ENCODE assay signal across 8 cellular contexts in genomic region chr2:111495636-111496035, GRCh38.
DNase-seq lines count a peak whose midpoint lies in the region; ATAC-seq, FAIRE-seq and TF ChIP-seq lines count a peak whose summit lies in the region.
"Not testable (repeated sequence)": the region's sequence is repeated elsewhere in the genome, so short reads cannot be mapped to it uniquely, and the experiment has no call there.

No MANE protein-coding gene starts in this region.

- H3K27ac ChIP-seq in KMS-11: not testable (repeated sequence)
- peak overlapping the region; percentile 84 for H3K27ac ChIP-seq in SK-N-MC
- peak overlapping the region; percentile 48 for H3K27ac ChIP-seq in mammary epithelial cell (ENCODE audit: insufficient read depth, low read depth, low read length)
- peak overlapping the region; percentile 51 for H3K27ac ChIP-seq in HepG2 (ENCODE audit: extremely low read length, insufficient read depth, low read length)
- H3K27ac ChIP-seq in psoas muscle: peak overlapping the region; percentile 46
- peak overlapping the region; percentile 53 to 76 (median 70) for H3K27ac ChIP-seq in transverse colon

- not testable (repeated sequence) for H3K9me3 ChIP-seq in SK-N-MC (ENCODE audit: low read depth, low read length); mammary epithelial cell (replicated peaks; ENCODE audit: insufficient read depth, low read length); HepG2 (ENCODE audit: low read length); psoas muscle; transverse colon

- intact Hi-C loops in mammary epithelial cell (cut with micrococcal nuclease); HepG2 (cut with micrococcal nuclease; ENCODE audit: unreplicated experiment); psoas muscle (cut with DNase I); transverse colon (cut with DNase I; ENCODE audit: low total_unique reads): not testable (repeated sequence)

- peak; percentile 55 for DNase-seq in Daoy (ENCODE audit: low read depth)
- not testable (repeated sequence) for DNase-seq in SK-N-MC (ENCODE audit: low read depth, low spot score); HepG2 (ENCODE audit: low spot score); psoas muscle; transverse colon
- peak; percentile 13 for DNase-seq in mammary epithelial cell
- peak; percentile 61 for DNase-seq in fibroblast of the aortic adventitia (ENCODE audit: low read depth)

- not testable (repeated sequence) for FAIRE-seq in HepG2 (lab: Jason Lieb, UNC)

- BruUV-seq in mammary epithelial cell (replicated peaks; lab: Mats Ljungman, UMichigan): not testable (repeated sequence)
- BruUV-seq in HepG2 (replicated peaks; lab: Mats Ljungman, UMichigan): TSS peak; percentile 85

- H2AFZ ChIP-seq in KMS-11 (ENCODE audit: low read depth); mammary epithelial cell (ENCODE audit: low read depth, low read length); HepG2 (ENCODE audit: low read length): not testable (repeated sequence)

- H3K4me3 ChIP-seq in KMS-11 (IDR thresholded peaks at IDR 0.05; ENCODE audit: insufficient read depth, low read depth, low read length); mammary epithelial cell (replicated peaks in 1 of 3; ENCODE audit: insufficient read depth in 1 of 3, low read depth in 2 of 3, low read length in 3 of 3); fibroblast of the aortic adventitia (ENCODE audit: low read depth, low read length); HepG2 (replicated peaks in 1 of 3; ENCODE audit: insufficient read depth in 1 of 3, low read depth in 2 of 3, low read length in 3 of 3); psoas muscle; transverse colon: not testable (repeated sequence)
- peak overlapping the region; percentile 36; the same call in 1 of the 2 replicates for H3K4me3 ChIP-seq in SK-N-MC

- TF ChIP-seq RAD21 in HepG2 (CRISPR knock-in tag; IDR thresholded peaks at IDR 0.05): not testable (repeated sequence)

- not testable (repeated sequence) for H3K27me3 ChIP-seq in KMS-11 (ENCODE audit: insufficient read depth, low read depth); mammary epithelial cell (ENCODE audit: insufficient read depth, low read length); HepG2 (ENCODE audit: control insufficient read depth in 1 of 2, insufficient read depth in 2 of 2, low read length in 2 of 2); psoas muscle (ENCODE audit: insufficient read depth in 3 of 3, low read length in 2 of 3); transverse colon

- not testable (repeated sequence) for ATAC-seq in HepG2, psoas muscle

- not testable (repeated sequence) for H3K36me3 ChIP-seq in KMS-11 (ENCODE audit: insufficient read depth); SK-N-MC (ENCODE audit: insufficient read depth, low read length); mammary epithelial cell (ENCODE audit: insufficient read depth, low read length); HepG2 (replicated peaks in 1 of 2; ENCODE audit: control insufficient read depth in 1 of 2, insufficient read depth in 2 of 2, low read length in 2 of 2); psoas muscle (ENCODE audit: insufficient read depth in 1 of 2, low read depth in 1 of 2); transverse colon

- not testable (repeated sequence) for TF ChIP-seq POLR2A in HepG2 (IDR thresholded peaks at IDR 0.05; ENCODE audit: insufficient read depth in 1 of 2, low read depth in 2 of 2, low read length in 2 of 2); transverse colon (IDR thresholded peaks at IDR 0.05)

- CTCF ChIA-PET in mammary epithelial cell (lab: Charles Lee; ENCODE audit: low non-redundant PET); HepG2 (lab: Yijun Ruan, JAX; ENCODE audit: low intra/inter-chr PET ratio, low total read pairs): not testable (repeated sequence)

- H4K20me1 ChIP-seq in KMS-11 (ENCODE audit: insufficient read depth); mammary epithelial cell (ENCODE audit: insufficient read depth, low read length); HepG2 (ENCODE audit: insufficient read depth, low read length): not testable (repeated sequence)

- peak overlapping the region; percentile 17; the same call in 1 of the 2 replicates for H3K4me2 ChIP-seq in KMS-11
- H3K4me2 ChIP-seq in mammary epithelial cell (ENCODE audit: insufficient read depth, low read depth, low read length): peak overlapping the region; percentile 16
- 0 out of 2 replicates have a peak overlapping the region, but pooled peaks have one; percentile 15 for H3K4me2 ChIP-seq in HepG2 (ENCODE audit: low read depth, low read length)

- POLR2A ChIA-PET in HepG2 (lab: Yijun Ruan, JAX): not testable (repeated sequence)

- not testable (repeated sequence) for TF ChIP-seq CTCF in KMS-11 (conservative IDR thresholded peaks at IDR 0.05; ENCODE audit: low read depth, low read length); mammary epithelial cell (conservative IDR thresholded peaks at IDR 0.05 in 1 of 2, IDR thresholded peaks at IDR 0.05 in 1 of 2; ENCODE audit: extremely low read depth in 1 of 2, insufficient read depth in 1 of 2, low read depth in 1 of 2, low read length in 2 of 2); fibroblast of the aortic adventitia (IDR thresholded peaks at IDR 0.05; ENCODE audit: insufficient read depth, low read length); HepG2 (CRISPR knock-in tag; IDR thresholded peaks at IDR 0.05); psoas muscle (IDR thresholded peaks at IDR 0.05); transverse colon (IDR thresholded peaks at IDR 0.05)

- dilution Hi-C loops in mammary epithelial cell (cut with HindIII; ENCODE audit: low sequenced_read_pairs): not testable (repeated sequence)

- not testable (repeated sequence) for TF ChIP-seq EP300 in HepG2 (IDR thresholded peaks at IDR 0.05; ENCODE audit: low read depth in 2 of 2, low read length in 2 of 2); HepG2 (CRISPR knock-in tag; IDR thresholded peaks at IDR 0.05; ENCODE audit: borderline replicate concordance); transverse colon (IDR thresholded peaks at IDR 0.05; ENCODE audit: low read depth)

- not testable (repeated sequence) for H3K9ac ChIP-seq in KMS-11; SK-N-MC (ENCODE audit: insufficient read length); mammary epithelial cell (ENCODE audit: insufficient read depth, low read length)
- 0 out of 2 replicates have a peak overlapping the region, but pooled peaks have one; percentile 18 for H3K9ac ChIP-seq in HepG2 (ENCODE audit: insufficient read depth, low read depth, low read length)

- in situ Hi-C loops in mammary epithelial cell (cut with MboI; ENCODE audit: low sequenced_read_pairs in 2 of 2); transverse colon (cut with MboI; ENCODE audit: low pct_ligation_motif_present in 1 of 4, low pct_unique_long_range_greater_than_20kb in 1 of 4, low sequenced_read_pairs in 3 of 4): not testable (repeated sequence)
- in situ Hi-C loops in HepG2 (cut with HindIII; ENCODE audit: extremely low pct_ligation_motif_present, low pct_unique_long_range_greater_than_20kb): loop anchor here (25.0 kb wide), 1 partner anchor 167 kb away; no protein-coding TSS in a partner anchor

- H3K4me1 ChIP-seq in KMS-11 (ENCODE audit: low read depth, poor library complexity, severe bottlenecking); psoas muscle; transverse colon: not testable (repeated sequence)
- H3K4me1 ChIP-seq in mammary epithelial cell (ENCODE audit: insufficient read depth, low read length) (peaks cover 15% of the 10 kb centered on the region), HepG2 (ENCODE audit: insufficient read depth, low read length) (peaks cover 36% of the 10 kb centered on the region)

- WGBS in mammary epithelial cell (ENCODE audit: low coverage, missing lambda C conversion rate): 15% methylated on average over 2 of the region's 2 CpGs
- WGBS in HepG2 (ENCODE audit: low lambda C conversion rate): 80% methylated on average over 2 of the region's 2 CpGs
- 54 to 66% (median 61%) methylated on average over 2 of the region's 2 CpGs for WGBS in psoas muscle, 3 donors
- WGBS in transverse colon (ENCODE audit: low coverage in 1 of 2), 2 donors: 50 to 64% methylated on average over 2 of the region's 2 CpGs

- peaks cover 11% of the 10 kb centered on the region; the same call in 1 of the 2 replicates for H3K79me2 ChIP-seq in KMS-11 (ENCODE audit: insufficient read depth, low read depth)
- H3K79me2 ChIP-seq in mammary epithelial cell (ENCODE audit: insufficient read depth, low read length): peaks cover 31% of the 10 kb centered on the region
- peaks cover 23% of the 10 kb centered on the region for H3K79me2 ChIP-seq in HepG2 (ENCODE audit: insufficient read depth, low read length)
